ENCODE assay signal across 8 cellular contexts in the genomic region with DNA sequence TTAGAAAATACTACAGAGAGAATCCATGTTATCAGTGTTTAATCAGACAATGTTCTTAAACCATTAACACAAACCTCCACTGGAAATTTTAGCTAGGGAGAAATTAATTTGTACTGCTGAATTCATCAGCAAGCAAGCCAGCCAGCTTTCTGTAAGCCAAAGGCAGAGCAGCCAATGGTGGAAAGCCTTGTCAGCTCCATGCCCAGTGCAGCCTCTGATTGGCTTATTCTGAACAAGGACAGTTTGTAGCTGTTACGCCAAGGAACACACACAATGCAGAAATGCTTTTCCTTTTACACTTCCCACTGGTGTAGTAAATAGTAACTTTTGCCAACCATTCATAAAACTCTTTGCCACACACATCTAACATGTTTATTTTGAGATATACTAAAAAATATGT.
DNase-seq lines count a peak whose midpoint lies in the region; ATAC-seq and TF ChIP-seq lines count a peak whose summit lies in the region.

No MANE protein-coding gene starts in this region.

- no peak overlapping the region for H4K8ac ChIP-seq in IMR-90 (ENCODE audit: low read depth in 2 of 2, low read length in 2 of 2)

- H3K4me1 ChIP-seq in IMR-90 (ENCODE audit: control insufficient read depth, insufficient read depth, low read length): no peaks in the 10 kb centered on the region

- dilution Hi-C loops in IMR-90 (cut with HindIII; ENCODE audit: low sequenced_read_pairs, unreplicated experiment): no loop called here

- POLR2A ChIA-PET in IMR-90 (lab: Charles Lee; ENCODE audit: unreplicated experiment): no interaction called here

- in situ Hi-C loops in IMR-90 (cut with MboI; ENCODE audit: low sequenced_read_pairs): no loop called here

- H2BK5ac ChIP-seq in IMR-90 (ENCODE audit: low read depth, low read length, poor library complexity, severe bottlenecking): no peak overlapping the region

- H3K27ac ChIP-seq in IMR-90 (ENCODE audit: insufficient read depth, low read length): no peak overlapping the region

- no peak overlapping the region for H3K23ac ChIP-seq in IMR-90 (ENCODE audit: low read depth, low read length)

- H3K36me3 ChIP-seq in IMR-90 (ENCODE audit: control insufficient read depth, insufficient read depth, low read length): no peaks in the 10 kb centered on the region

- H3K14ac ChIP-seq in IMR-90 (replicated peaks; ENCODE audit: low read depth, low read length): no peak overlapping the region

- BruUV-seq in IMR-90 (replicated peaks; lab: Mats Ljungman, UMichigan): no TSS peak

- no peak overlapping the region for H2BK20ac ChIP-seq in IMR-90 (ENCODE audit: low read depth, low read length)

- no peaks in the 10 kb centered on the region for H3K9me3 ChIP-seq in IMR-90 (ENCODE audit: control insufficient read depth, insufficient read depth, low read length)

- no peak overlapping the region for H3K18ac ChIP-seq in IMR-90 (ENCODE audit: low read depth, low read length)

- TF ChIP-seq CTCF in IMR-90 (conservative IDR thresholded peaks at IDR 0.05; ENCODE audit: low read depth, low read length) (no peak), choroid plexus epithelial cell (conservative IDR thresholded peaks at IDR 0.05; ENCODE audit: low read depth, low read length) (no peak)

- ATAC-seq in IMR-90 (ENCODE audit: low read depth) (peak; percentile 90), sciatic nerve (peak; percentile 96)

- H3K4ac ChIP-seq in IMR-90 (ENCODE audit: low read depth, low read length): no peak overlapping the region

- H3K27me3 ChIP-seq in IMR-90 (ENCODE audit: control insufficient read depth, insufficient read depth, low read length): no peaks in the 10 kb centered on the region

- no peak overlapping the region for H4K91ac ChIP-seq in IMR-90 (ENCODE audit: insufficient read depth, low read depth, low read length)

- H4K5ac ChIP-seq in IMR-90 (ENCODE audit: low read depth, low read length): no peak overlapping the region

- H3K9ac ChIP-seq in IMR-90 (ENCODE audit: low read depth, low read length): no peak overlapping the region

- no peak overlapping the region for H2BK15ac ChIP-seq in IMR-90 (ENCODE audit: low read depth, low read length)

- no peaks in the 10 kb centered on the region for H3K79me1 ChIP-seq in IMR-90 (ENCODE audit: low read depth in 1 of 2, low read length in 2 of 2)

- DNase-seq in IMR-90 (peak; percentile 62), choroid plexus epithelial cell (ENCODE audit: low read depth) (peak; percentile 19), hippocampal formation (lab: John Stamatoyannopoulos, UW) (peak; percentile 58 to 71), sciatic nerve (ENCODE audit: low spot score) (peak; percentile 69), AG08395 (ENCODE audit: low spot score) (no peak), NCI-H345 (lab: John Stamatoyannopoulos, UW) (no peak), SKM-1 (lab: John Stamatoyannopoulos, UW; ENCODE audit: unreplicated experiment) (no peak)
- no peak for DNase-seq in activated CD4-positive, alpha-beta T cell treated with anti-CD3 and anti-CD28 coated beads for 1 hour

- H3K4me2 ChIP-seq in IMR-90 (ENCODE audit: low read depth, low read length): peak overlapping the region; percentile 1; the same call in 1 of the 2 replicates

- TF ChIP-seq RAD21 in IMR-90 (IDR thresholded peaks at IDR 0.05; ENCODE audit: low read length): no peak

- no peak overlapping the region for H2BK120ac ChIP-seq in IMR-90 (ENCODE audit: low read depth, low read length)

- no peak overlapping the region for H2AK5ac ChIP-seq in IMR-90 (ENCODE audit: low read depth, low read length)

- H3K56ac ChIP-seq in IMR-90 (ENCODE audit: extremely low read depth, insufficient read depth, low read length): no peak overlapping the region

- CTCF ChIA-PET in IMR-90 (lab: Yijun Ruan, JAX): interaction anchor here (0.6 kb wide), 2 partner anchors 30 to 91 kb away, joined by 3 read pairs; no protein-coding TSS in a partner anchor

- no CpG with 5 or more reads among the region's 1 CpG for WGBS in IMR-90 (ENCODE audit: extremely low coverage in 2 of 2, insufficient read length in 1 of 2), 2 experiments

- no peak overlapping the region for H3K4me3 ChIP-seq in IMR-90 (ENCODE audit: insufficient read depth, low read depth, low read length)
- H3K4me3 ChIP-seq in choroid plexus epithelial cell (ENCODE audit: low read depth, low read length): no peak overlapping the region

- no peaks in the 10 kb centered on the region for H3K9me1 ChIP-seq in IMR-90 (ENCODE audit: insufficient read depth, low read length)

- no peak overlapping the region for H2AFZ ChIP-seq in IMR-90 (replicated peaks; ENCODE audit: low read length, poor library complexity)

- no peak for TF ChIP-seq POLR2A in IMR-90 (IDR thresholded peaks at IDR 0.05; ENCODE audit: low read depth, low read length)

- no peaks in the 10 kb centered on the region for H4K20me1 ChIP-seq in IMR-90 (ENCODE audit: insufficient read depth, low read length)

- intact Hi-C loops in IMR-90 (cut with micrococcal nuclease) (loop anchor here (5.0 to 10.0 kb wide), 2 partner anchors 160 to 517 kb away; no protein-coding TSS in a partner anchor), sciatic nerve (cut with DNase I) (no loop called here)

- no peak overlapping the region for H2AK9ac ChIP-seq in IMR-90 (replicated peaks; ENCODE audit: low read depth, low read length, poor library complexity)

TF ChIP-seq in IMR-90, 13 proteins besides CTCF, POLR2A, EP300 and RAD21:
- TF ChIP-seq CHD1 (IDR thresholded peaks at IDR 0.05; ENCODE audit: low read depth, low read length) (no peak), ELK1 (IDR thresholded peaks at IDR 0.05; ENCODE audit: borderline replicate concordance, low read depth, low read length) (no peak), RCOR1 (IDR thresholded peaks at IDR 0.05; ENCODE audit: insufficient replicate concordance, low read length) (no peak), FOS (IDR thresholded peaks at IDR 0.05; ENCODE audit: low read depth, low read length) (no peak), RFX5 (IDR thresholded peaks at IDR 0.05; ENCODE audit: low read depth, low read length) (no peak), MAZ (IDR thresholded peaks at IDR 0.05; ENCODE audit: borderline replicate concordance, low read depth, low read length) (no peak)

Comparison
In these comparisons a context has a peak if more than half of its experiments do, and no peak if none do; other contexts are left out.
1. DNase-seq: peak in IMR-90 (single experiment), choroid plexus epithelial cell (single experiment), hippocampal formation (2 of 2) and sciatic nerve (single experiment); none in AG08395 (single experiment), activated CD4-positive, alpha-beta T cell treated with anti-CD3 and anti-CD28 coated beads for 1 hour (single experiment), NCI-H345 (single experiment) and SKM-1 (single experiment).